ENCODE assay signal across 1 cellular context in genomic region chr20:61775423-61775822, GRCh38.
TF ChIP-seq lines count a peak whose summit lies in the region.

No MANE protein-coding gene starts in this region.

TF ChIP-seq in HepG2, 621 proteins besides CTCF, POLR2A, EP300 and RAD21 (continued from another document):
- TF ChIP-seq ZBTB40 (IDR thresholded peaks at IDR 0.05) = no peak
- TF ChIP-seq ZBTB40 (CRISPR knock-in tag; IDR thresholded peaks at IDR 0.05) = peak; percentile 82; the same call in 1 of the 2 replicates
